In the genomic region with DNA sequence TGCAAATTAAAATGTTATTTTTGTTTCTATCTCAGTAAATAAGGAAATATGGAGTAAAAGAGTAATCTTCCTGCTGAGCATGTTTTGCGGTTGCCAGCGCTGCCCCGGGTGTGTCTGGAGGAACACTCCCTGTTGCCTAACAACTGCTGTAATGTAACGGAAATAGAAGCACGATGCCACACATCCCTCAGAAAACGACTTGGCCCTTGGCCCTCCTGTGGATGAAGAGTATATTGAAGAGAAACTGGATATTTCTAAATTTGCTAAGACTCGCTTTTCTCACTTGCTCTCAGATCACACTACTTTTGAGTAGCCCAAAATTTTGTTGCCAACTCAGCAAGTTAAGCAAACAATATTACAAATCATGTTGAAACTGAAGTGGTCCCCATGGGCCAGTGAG, we compare ENCODE assay signal across 1 cellular context.
TF ChIP-seq lines count a peak whose summit lies in the region.

No MANE protein-coding gene starts in this region.

TF ChIP-seq in HEK293, 187 proteins besides CTCF, POLR2A, EP300 and RAD21 (continued from another document):
- TF ChIP-seq ZNF654 (tag by site-specific recombination; IDR thresholded peaks at IDR 0.05; ENCODE audit: low read depth) (peak; percentile 9; the same call in 1 of the 2 replicates), ZNF24 (tag by site-specific recombination; IDR thresholded peaks at IDR 0.05) (no peak), SP7 (tag by site-specific recombination; IDR thresholded peaks at IDR 0.05) (0 out of 2 replicates have a peak, but pooled peaks have one; percentile 25)
